Comparison of ENCODE assay signal across 8 cellular contexts in genomic region chr4:52658671-52659015, GRCh38. TPM values are rescaled to one million over a fixed set of nuclear protein-coding genes. Genes with fewer than 3 reads are reported as not detected.
DNase-seq lines count a peak whose midpoint lies in the region; ATAC-seq and TF ChIP-seq lines count a peak whose summit lies in the region.

No MANE protein-coding gene starts in this region.

- DNase-seq in CD14-positive monocyte (ENCODE audit: low spot score): no peak
- DNase-seq in OCI-M1 (lab: John Stamatoyannopoulos, UW): peak; percentile 49
- no peak for DNase-seq in epithelial cell of esophagus (ENCODE audit: low read depth)
- DNase-seq in neural crest cell (ENCODE audit: low read depth, low spot score): no peak
- no peak for DNase-seq in AG08395 (ENCODE audit: low spot score)
- DNase-seq in NOMO-1 (lab: John Stamatoyannopoulos, UW; ENCODE audit: unreplicated experiment in 2 of 2): no peak

- H3K27ac Mint-ChIP-seq in CD14-positive monocyte: no peak overlapping the region
- no peak overlapping the region for H3K27ac Mint-ChIP-seq in neural crest cell (ENCODE audit: unreplicated experiment)

- H3K27me3 Mint-ChIP-seq in CD14-positive monocyte (ENCODE audit: low read depth in 3 of 3): peaks cover 3 to 14% (median 9%) of the 10 kb centered on the region in 3 donors
- H3K27me3 Mint-ChIP-seq in neural crest cell (ENCODE audit: low read depth): peaks cover 3% of the 10 kb centered on the region

- peak overlapping the region; percentile 91 to 92 for H3K4me3 Mint-ChIP-seq in CD14-positive monocyte
- peak overlapping the region; percentile 93 for H3K4me3 Mint-ChIP-seq in neural crest cell

- peak; percentile 22 for ATAC-seq in GM21717 (IDR thresholded peaks at IDR 0.05; ENCODE audit: unreplicated experiment)
- no peak for ATAC-seq in GM18909 (IDR thresholded peaks at IDR 0.05; ENCODE audit: poor library complexity, unreplicated experiment)

- TF ChIP-seq CTCF in CD14-positive monocyte (IDR thresholded peaks at IDR 0.05) (no peak), epithelial cell of esophagus (IDR thresholded peaks at IDR 0.05; ENCODE audit: insufficient read depth, low read depth, low read length, missing control alignments) (no peak), neural crest cell (conservative IDR thresholded peaks at IDR 0.05) (no peak)

- H3K4me1 Mint-ChIP-seq in CD14-positive monocyte (peaks cover 26% of the 10 kb centered on the region), neural crest cell (peaks cover 33% of the 10 kb centered on the region)

- H3K36me3 Mint-ChIP-seq in CD14-positive monocyte: peaks cover 0 to 14% of the 10 kb centered on the region in 2 donors
- H3K36me3 Mint-ChIP-seq in neural crest cell (ENCODE audit: low read depth): peaks cover 32% of the 10 kb centered on the region

- intact Hi-C loops in CD14-positive monocyte (cut with micrococcal nuclease): no loop called here

- peak overlapping the region; percentile 61 for H3K4me3 ChIP-seq in epithelial cell of esophagus (ENCODE audit: low read length)

- H3K9me3 Mint-ChIP-seq in CD14-positive monocyte (peaks cover 0 to 5% (median 0%) of the 10 kb centered on the region in 7 donors), neural crest cell (peaks cover 2% of the 10 kb centered on the region)

RNA-seq across cellular contexts. Expression of gene USP46, which starts 0.5 kb away (rescaled TPM):
- polyA plus RNA-seq in CD14-positive monocyte: 1 to 10 TPM; 2.3 to 3.9 TPM
- 34.0 and 41.1 TPM in 2 replicates for total RNA-seq in neural crest cell
